13 cellular contexts compared by ENCODE assay signal in the genomic region with DNA sequence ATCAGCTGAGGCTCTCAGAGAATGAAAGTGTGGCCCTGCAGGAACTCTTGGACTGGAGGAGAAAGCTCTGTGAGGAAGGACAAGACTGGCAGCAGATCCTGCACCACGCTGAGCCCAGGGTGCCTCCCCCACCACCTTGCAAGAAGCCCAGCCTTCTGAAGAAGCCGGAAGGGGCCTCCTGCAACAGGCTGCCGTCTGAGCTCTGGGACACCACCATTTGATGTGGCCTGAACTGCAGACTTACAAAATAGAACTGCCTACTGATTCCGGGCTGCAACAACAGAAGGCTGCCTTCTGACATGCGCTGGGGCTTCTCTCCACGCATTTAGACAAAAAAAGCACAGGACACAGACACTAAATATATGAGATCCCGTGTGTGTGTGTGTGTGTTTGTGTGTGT.
DNase-seq lines count a peak whose midpoint lies in the region; ATAC-seq, FAIRE-seq and TF ChIP-seq lines count a peak whose summit lies in the region.
"Had no signal": no experiment of that assay in that cellular context is flagged by ENCODE, and none has a peak within 500 bp of the region (broad histone marks: within the 10 kb centered on the region; RNA-seq: fewer than 3 reads in every experiment).

No MANE protein-coding gene starts in this region.

- H4K8ac ChIP-seq in H1 (ENCODE audit: extremely low read depth, insufficient read depth, low read length) = no peak overlapping the region; the same call in 1 of the 2 replicates

- no peaks in the 10 kb centered on the region for H3K9me3 ChIP-seq in H1 (ENCODE audit: insufficient read depth in 2 of 2, low read depth in 1 of 2, low read length in 1 of 2)
- no peaks in the 10 kb centered on the region for H3K9me3 ChIP-seq in A673 (ENCODE audit: low read depth, low read length, poor library complexity, severe bottlenecking)
- H3K9me3 ChIP-seq: BE2C, HAP-1 had no signal

- no peak overlapping the region for H2AK5ac ChIP-seq in H1 (ENCODE audit: low read depth, low read length)

- H3K23ac ChIP-seq in H1 (ENCODE audit: insufficient read length) = no peak overlapping the region

- no peak for TF ChIP-seq RAD21 in H1 (IDR thresholded peaks at IDR 0.05 in 1 of 2, conservative IDR thresholded peaks at IDR 0.05 in 1 of 2; ENCODE audit: low read depth in 2 of 2, low read length in 2 of 2)

- H3K14ac ChIP-seq in H1 (ENCODE audit: insufficient read length) = no peak overlapping the region

- no peak overlapping the region for H3K4me3 Mint-ChIP-seq in stimulated activated naive CD8-positive, alpha-beta T cell treated with anti-CD3 and anti-CD28 coated beads, Interleukin-15, amount 100 ng/mL, for 72 hours
- H3K4me3 Mint-ChIP-seq: CD8-positive, alpha-beta memory T cell had no signal

- TF ChIP-seq POLR2A in H1 (IDR thresholded peaks at IDR 0.05; ENCODE audit: control extremely low read depth in 1 of 2, low read depth in 2 of 2, low read length in 2 of 2) = no peak

- peak overlapping the region; percentile 33; the same call in 1 of the 2 replicates for H2AFZ ChIP-seq in H1 (ENCODE audit: low read length)

- H3K27me3 ChIP-seq in H1 (replicated peaks in 1 of 4; ENCODE audit: control insufficient read depth in 3 of 4, extremely low read depth in 1 of 4, insufficient read depth in 3 of 4, low read length in 3 of 4) (no peaks in the 10 kb centered on the region), A673 (replicated peaks; ENCODE audit: insufficient read depth, low read depth, low read length, poor library complexity) (no peaks in the 10 kb centered on the region)
- H3K27me3 ChIP-seq: BE2C had no signal

- CTCF ChIA-PET in H1 (lab: Charles Lee; ENCODE audit: partially characterized antibody) = interaction anchor here (0.8 to 4.3 kb wide), 7 partner anchors 9 to 245 kb away, joined by 3 to 25 read pairs (median 3); no protein-coding TSS in a partner anchor
- CTCF ChIA-PET in A673 (lab: Charles Lee) = no interaction called here

- no peak overlapping the region for H3K4me3 ChIP-seq in Jurkat, Clone E6-1 (ENCODE audit: low read length)
- H3K4me3 ChIP-seq in H1 (ENCODE audit: extremely low read depth in 1 of 4, insufficient read depth in 2 of 4, low read depth in 3 of 4, low read length in 4 of 4) = no peak overlapping the region
- H3K4me3 ChIP-seq in A673 (ENCODE audit: low read depth, low read length, poor library complexity, severe bottlenecking) = no peak overlapping the region
- H3K4me3 ChIP-seq: HAP-1 had no signal

- H3K27ac Mint-ChIP-seq in stimulated activated naive CD8-positive, alpha-beta T cell treated with anti-CD3 and anti-CD28 coated beads, Interleukin-15, amount 100 ng/mL, for 72 hours = no peak overlapping the region
- H3K27ac Mint-ChIP-seq: CD8-positive, alpha-beta memory T cell had no signal

- TF ChIP-seq EP300 in H1 (IDR thresholded peaks at IDR 0.05; ENCODE audit: borderline replicate concordance in 1 of 2, low read depth in 2 of 2, low read length in 2 of 2) = no peak

- H3K4me1 ChIP-seq in H1 (replicated peaks in 1 of 4; ENCODE audit: control insufficient read depth in 3 of 4, insufficient read depth in 4 of 4, low read length in 3 of 4) (peaks cover 0 to 3% (median 0%) of the 10 kb centered on the region in 4 experiments; a peak in 1 of 7 replicates), A673 (ENCODE audit: insufficient read depth, low read length, poor library complexity, severe bottlenecking) (no peaks in the 10 kb centered on the region)
- H3K4me1 ChIP-seq: BE2C, HAP-1 had no signal

- TF ChIP-seq CTCF in H1 (IDR thresholded peaks at IDR 0.05; ENCODE audit: control extremely low read depth in 1 of 3, insufficient read depth in 1 of 3, low read depth in 1 of 3, low read length in 3 of 3) = no peak
- TF ChIP-seq CTCF in A673 (conservative IDR thresholded peaks at IDR 0.05; ENCODE audit: low read depth, low read length) = no peak

- H3K9ac ChIP-seq in H1 (replicated peaks in 1 of 4; ENCODE audit: extremely low read depth in 1 of 4, low read depth in 3 of 4, low read length in 3 of 4) = no peak overlapping the region

- no peak overlapping the region for H3K27ac ChIP-seq in H1 (ENCODE audit: low read depth, low read length)
- H3K27ac ChIP-seq in A673 (ENCODE audit: low read depth, low read length, poor library complexity, severe bottlenecking) = no peak overlapping the region

- H3K79me1 ChIP-seq in H1 (ENCODE audit: low read depth, low read length) = no peaks in the 10 kb centered on the region

- no peaks in the 10 kb centered on the region for H3K9me3 Mint-ChIP-seq in stimulated activated naive CD8-positive, alpha-beta T cell treated with anti-CD3 and anti-CD28 coated beads, Interleukin-15, amount 100 ng/mL, for 72 hours

- no peak overlapping the region for H2BK15ac ChIP-seq in H1 (ENCODE audit: low read length)

- H4K20me1 ChIP-seq in H1 (replicated peaks in 1 of 2; ENCODE audit: control insufficient read depth in 1 of 2, insufficient read depth in 2 of 2, low read length in 2 of 2) = no peaks in the 10 kb centered on the region

- H3K56ac ChIP-seq in H1 (replicated peaks; ENCODE audit: insufficient read length, low read depth, low read length) = no peak overlapping the region

- POLR2A ChIA-PET in H1 (lab: Charles Lee; ENCODE audit: partially characterized antibody) = no interaction called here
- POLR2A ChIA-PET in A673 (lab: Charles Lee; ENCODE audit: low non-redundant PET) = no interaction called here

- H3K36me3 ChIP-seq in H1 (ENCODE audit: control insufficient read depth in 2 of 4, insufficient read depth in 4 of 4, low read length in 3 of 4) = no peaks in the 10 kb centered on the region
- H3K36me3 ChIP-seq in A673 (ENCODE audit: insufficient read depth, low read length, poor library complexity, severe bottlenecking) = no peaks in the 10 kb centered on the region
- H3K36me3 ChIP-seq: BE2C, HAP-1 had no signal

- H3K27me3 Mint-ChIP-seq in stimulated activated naive CD8-positive, alpha-beta T cell treated with anti-CD3 and anti-CD28 coated beads, Interleukin-15, amount 100 ng/mL, for 72 hours = no peaks in the 10 kb centered on the region
- H3K27me3 Mint-ChIP-seq: CD8-positive, alpha-beta memory T cell had no signal

- DNase-seq in stimulated activated naive CD8-positive, alpha-beta T cell treated with anti-CD3 and anti-CD28 coated beads, Interleukin-15, amount 100 ng/mL, for 72 hours = no peak
- no peak for DNase-seq in stimulated activated naive CD8-positive, alpha-beta T cell treated with anti-CD3 and anti-CD28 coated beads, Interleukin-15, Interleukin-2, amounts not matched to agents 100 U/mL and 50 U/mL, for 24 hours
- peak; percentile 57 for DNase-seq in Jurkat, Clone E6-1 (ENCODE audit: low read depth, low spot score)
- DNase-seq in H1 (ENCODE audit: low read depth in 1 of 2, low spot score in 2 of 2) (no peak), NCI-H1105 (lab: John Stamatoyannopoulos, UW) (no peak), A673 (ENCODE audit: low spot score) (no peak)
- no peak for DNase-seq in stimulated activated CD8-positive, alpha-beta memory T cell treated with anti-CD3 and anti-CD28 coated beads, Interleukin-4, amount 100 ng/mL, for 48 hours
- DNase-seq: BE2C; CD8-positive, alpha-beta memory T cell; DMS53; GOT3 had no signal

- intact Hi-C loops in A673 (cut with micrococcal nuclease; ENCODE audit: unreplicated experiment) = no loop called here

- H3K4me2 ChIP-seq in H1 (ENCODE audit: insufficient read depth in 1 of 2, low read depth in 2 of 2, low read length in 2 of 2) = no peak overlapping the region

- peak; percentile 28 for ATAC-seq in stimulated activated naive CD8-positive, alpha-beta T cell treated with anti-CD3 and anti-CD28 coated beads, Interleukin-15, amount 100 ng/mL, for 72 hours
- no peak for ATAC-seq in stimulated activated naive CD8-positive, alpha-beta T cell treated with anti-CD3 and anti-CD28 coated beads, Interleukin-15, Interleukin-2, amounts not matched to agents 100 U/mL and 50 U/mL, for 24 hours
- ATAC-seq in GM21528 (IDR thresholded peaks at IDR 0.05; ENCODE audit: low FRiP score, unreplicated experiment) = no peak

- WGBS in H1 (ENCODE audit: extremely low coverage in 1 of 2, insufficient coverage in 1 of 2, insufficient read length in 1 of 2, insufficient replicate concordance in 2 of 2, low coverage in 1 of 2, low lambda C conversion rate in 2 of 2, missing lambda C conversion rate in 1 of 2), 2 experiments = 80% methylated on average over 7 of the region's 7 CpGs; no CpG with 5 or more reads in 1 of the 2 experiments

- H2BK12ac ChIP-seq in H1 (ENCODE audit: low read depth, low read length) = no peak overlapping the region

- no TSS peak for BruUV-seq in A673 (replicated peaks; lab: Mats Ljungman, UMichigan)

- H2BK20ac ChIP-seq in H1 (ENCODE audit: low read length) = no peak overlapping the region

- H2BK5ac ChIP-seq in H1 (ENCODE audit: low read depth, low read length) = no peak overlapping the region

- H2BK120ac ChIP-seq in H1 (replicated peaks; ENCODE audit: low read depth, low read length) = no peak overlapping the region

- no peak overlapping the region for H4K5ac ChIP-seq in H1 (ENCODE audit: insufficient read length, low read depth, low read length)

- H3K79me2 ChIP-seq in H1 (ENCODE audit: control insufficient read depth in 1 of 2, insufficient read depth in 2 of 2, low read length in 2 of 2) = no peaks in the 10 kb centered on the region

- FAIRE-seq in H1 (lab: Jason Lieb, UNC) = no peak

- H3K4me1 Mint-ChIP-seq in stimulated activated naive CD8-positive, alpha-beta T cell treated with anti-CD3 and anti-CD28 coated beads, Interleukin-15, amount 100 ng/mL, for 72 hours = no peaks in the 10 kb centered on the region

- no peak overlapping the region for H3K18ac ChIP-seq in H1 (ENCODE audit: extremely low read depth, low read length)

- no peak overlapping the region for H3K4ac ChIP-seq in H1 (replicated peaks; ENCODE audit: insufficient read length, low read depth, low read length)

- no peak overlapping the region for H4K91ac ChIP-seq in H1 (replicated peaks; ENCODE audit: insufficient read length, low read length)

- H3K23me2 ChIP-seq in H1 (ENCODE audit: low read depth, low read length) = no peaks in the 10 kb centered on the region

TF ChIP-seq in H1, 55 proteins besides CTCF, POLR2A, EP300 and RAD21 (continues in another document):
- TF ChIP-seq TBP (IDR thresholded peaks at IDR 0.05; ENCODE audit: low read depth, low read length) = no peak
- TF ChIP-seq KDM1A (IDR thresholded peaks at IDR 0.05; ENCODE audit: borderline replicate concordance, low read length) = no peak
- TF ChIP-seq CTBP2 (IDR thresholded peaks at IDR 0.05; ENCODE audit: borderline replicate concordance, insufficient read depth, insufficient read length, low read length) = no peak
- TF ChIP-seq, protein P1, sequence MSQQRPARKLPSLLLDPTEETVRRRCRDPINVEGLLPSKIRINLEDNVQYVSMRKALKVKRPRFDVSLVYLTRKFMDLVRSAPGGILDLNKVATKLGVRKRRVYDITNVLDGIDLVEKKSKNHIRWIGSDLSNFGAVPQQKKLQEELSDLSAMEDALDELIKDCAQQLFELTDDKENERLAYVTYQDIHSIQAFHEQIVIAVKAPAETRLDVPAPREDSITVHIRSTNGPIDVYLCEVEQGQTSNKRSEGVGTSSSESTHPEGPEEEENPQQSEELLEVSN (IDR thresholded peaks at IDR 0.05) = no peak
- no peak for TF ChIP-seq GTF2F1 (IDR thresholded peaks at IDR 0.05; ENCODE audit: borderline replicate concordance, low read depth, low read length)
- TF ChIP-seq BACH1 (IDR thresholded peaks at IDR 0.05; ENCODE audit: low read length) = no peak
- no peak for TF ChIP-seq EZH2 (IDR thresholded peaks at IDR 0.05; ENCODE audit: low read depth, low read length, severe bottlenecking)
